Comparison of ENCODE assay signal across 8 cellular contexts in the genomic region with DNA sequence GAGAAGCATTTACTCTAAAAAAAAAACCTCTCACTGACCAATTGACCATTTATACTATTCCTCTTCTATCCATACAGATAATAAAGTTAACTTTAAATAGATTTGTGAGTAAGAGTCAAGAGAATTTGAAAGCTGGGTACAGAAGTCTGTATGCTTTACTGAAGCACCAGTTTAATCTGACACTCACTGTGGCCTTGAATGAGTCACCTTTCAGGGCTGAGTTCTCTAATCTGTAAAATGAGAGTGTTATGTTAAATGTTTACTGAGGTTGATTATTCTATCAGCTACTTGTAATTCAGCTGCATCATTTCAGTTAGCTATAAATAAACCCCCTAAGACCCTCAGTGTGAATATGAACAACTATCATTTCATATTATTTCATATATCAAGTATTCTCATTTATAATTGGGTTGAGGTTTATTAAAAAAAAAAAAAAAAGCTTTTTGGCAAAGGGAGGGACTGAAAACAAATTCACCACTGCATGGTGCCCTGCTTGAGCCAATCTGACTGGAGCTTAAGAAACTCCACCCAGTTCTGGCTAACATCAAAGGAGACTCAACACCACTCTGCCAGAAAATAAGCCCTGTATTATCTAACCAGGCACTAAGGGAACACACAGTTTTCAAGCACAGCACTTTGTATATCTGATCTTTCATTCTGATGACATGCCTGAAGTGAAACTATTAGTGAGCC. TPM values are rescaled to one million over a fixed set of nuclear protein-coding genes. Genes with fewer than 3 reads are reported as not detected.
DNase-seq lines count a peak whose midpoint lies in the region; ATAC-seq and TF ChIP-seq lines count a peak whose summit lies in the region.

No MANE protein-coding gene starts in this region.

- peak overlapping the region; percentile 15 for H3K27ac ChIP-seq in lower lobe of right lung

- H3K27ac Mint-ChIP-seq in brain = peak overlapping the region in 3 of 5 experiments; percentile 77 to 92 (median 79)

- peak; percentile 90 for ATAC-seq in Right ventricle myocardium inferior
- ATAC-seq in lower lobe of right lung = peak; percentile 72 to 81
- no peak for ATAC-seq in HG03378 (IDR thresholded peaks at IDR 0.05; ENCODE audit: unreplicated experiment)
- no peak for ATAC-seq in GM21825 (IDR thresholded peaks at IDR 0.05; ENCODE audit: unreplicated experiment)

- no peaks in the 10 kb centered on the region for H3K27me3 Mint-ChIP-seq in brain

- H3K4me3 Mint-ChIP-seq in brain = peak overlapping the region in 1 of 5 experiments; percentile 67

- no peaks in the 10 kb centered on the region for H3K9me3 ChIP-seq in lower lobe of right lung

- no peak overlapping the region for H3K4me3 ChIP-seq in lower lobe of right lung

- DNase-seq in Right ventricle myocardium inferior (ENCODE audit: missing footprints) (no peak), cardiac septum (ENCODE audit: low spot score) (no peak), lower lobe of right lung (no peak), SIG-M5 (lab: John Stamatoyannopoulos, UW) (no peak)
- DNase-seq in activated CD8-positive, alpha-beta memory T cell treated with anti-CD3 and anti-CD28 coated beads for 24 hours = no peak

- intact Hi-C loops in Right ventricle myocardium inferior (cut with DNase I) = loop anchor here (1.0 kb wide), 1 partner anchor 74 kb away; no protein-coding TSS in a partner anchor
- intact Hi-C loops in cardiac septum (cut with DNase I) = loop anchor here (2.0 kb wide), 1 partner anchor 73 kb away; no protein-coding TSS in a partner anchor
- intact Hi-C loops in lower lobe of right lung (cut with DNase I) = no loop called here

- no peaks in the 10 kb centered on the region for H3K36me3 ChIP-seq in lower lobe of right lung

- no peak for TF ChIP-seq CTCF in brain (conservative IDR thresholded peaks at IDR 0.05)
- TF ChIP-seq CTCF in lower lobe of right lung (IDR thresholded peaks at IDR 0.05) = no peak

- peaks cover 34% of the 10 kb centered on the region for H3K36me3 Mint-ChIP-seq in brain

- no peaks in the 10 kb centered on the region for H3K27me3 ChIP-seq in lower lobe of right lung (ENCODE audit: low read depth)

- peaks cover 44% of the 10 kb centered on the region for H3K4me1 ChIP-seq in lower lobe of right lung

- H3K9me3 Mint-ChIP-seq in brain = peaks cover 0 to 1% (median 0%) of the 10 kb centered on the region in 5 experiments

- peaks cover 68% of the 10 kb centered on the region for H3K4me1 Mint-ChIP-seq in brain

RNA-seq across cellular contexts. Expression of gene MAP4, which starts 2.8 kb away (rescaled TPM):
- total RNA-seq in Right ventricle myocardium inferior (520 TPM), cardiac septum (1,491 TPM), lower lobe of right lung (166 TPM)
- polyA plus RNA-seq in brain (ENCODE audit: insufficient read depth, low read depth, low replicate concordance) = 246 TPM

Comparison
In these comparisons a context has a peak if more than half of its experiments do, and no peak if none do; other contexts are left out.
1. ATAC-seq: peak in Right ventricle myocardium inferior (single experiment) and lower lobe of right lung (2 of 2); none in HG03378 (single experiment) and GM21825 (single experiment).